ENCODE assay signal across 16 cellular contexts in genomic region chr5:172407861-172408260, GRCh38. TPM values are rescaled to one million over a fixed set of nuclear protein-coding genes. Genes with fewer than 3 reads are reported as not detected.
DNase-seq lines count a peak whose midpoint lies in the region; ATAC-seq and TF ChIP-seq lines count a peak whose summit lies in the region.
"Had no signal": no experiment of that assay in that cellular context is flagged by ENCODE, and none has a peak within 500 bp of the region (broad histone marks: within the 10 kb centered on the region; RNA-seq: fewer than 3 reads in every experiment).

No MANE protein-coding gene starts in this region.

- no peaks in the 10 kb centered on the region for H3K4me1 ChIP-seq in Caco-2
- H3K4me1 ChIP-seq: parathyroid adenoma had no signal

- CTCF ChIA-PET in Caco-2 (lab: Charles Lee): no interaction called here

- no peak overlapping the region for H3K4me3 ChIP-seq in Caco-2 (ENCODE audit: low read depth, low read length)
- H3K4me3 ChIP-seq: cardiac muscle cell had no signal

- H3K27ac Mint-ChIP-seq in nephron (peak overlapping the region; percentile 14 to 93 (median 81)), Caco-2 (ENCODE audit: unreplicated experiment) (no peak overlapping the region)
- H3K27ac Mint-ChIP-seq: activated B cell treated with CpG ODN at 0.5 μM for 24 hours; activated T-cell treated with anti-CD3 and anti-CD28 coated beads, Interleukin-2, amount 50 U/mL, for 24 hours had no signal

- no peaks in the 10 kb centered on the region for H3K27me3 ChIP-seq in Caco-2 (replicated peaks; ENCODE audit: control insufficient read depth, insufficient read depth, low read length)
- H3K27me3 ChIP-seq: cardiac muscle cell had no signal

- H3K27me3 Mint-ChIP-seq in nephron (ENCODE audit: low read depth) (no peaks in the 10 kb centered on the region), Caco-2 (ENCODE audit: insufficient read depth, unreplicated experiment) (no peaks in the 10 kb centered on the region)

- H3K9me3 Mint-ChIP-seq in nephron (no peaks in the 10 kb centered on the region), Caco-2 (ENCODE audit: unreplicated experiment) (no peaks in the 10 kb centered on the region)

- peaks cover 2% of the 10 kb centered on the region; the same call in 1 of the 2 replicates for H3K36me3 ChIP-seq in Caco-2 (ENCODE audit: control insufficient read depth, insufficient read depth, low read length)

- BruUV-seq in Caco-2 (replicated peaks; lab: Mats Ljungman, UMichigan): no TSS peak

- intact Hi-C loops in Caco-2 (cut with micrococcal nuclease; ENCODE audit: unreplicated experiment): no loop called here

- no peak for ATAC-seq in HG02798 (IDR thresholded peaks at IDR 0.05; ENCODE audit: poor library complexity, unreplicated experiment)
- ATAC-seq: left lobe of liver had no signal

- H3K36me3 Mint-ChIP-seq in nephron (ENCODE audit: low read depth) (peaks cover 43% of the 10 kb centered on the region), Caco-2 (ENCODE audit: insufficient read depth, unreplicated experiment) (no peaks in the 10 kb centered on the region)

- H3K9me3 ChIP-seq in Caco-2: no peaks in the 10 kb centered on the region

- POLR2A ChIA-PET in Caco-2 (lab: Charles Lee): no interaction called here

- no peak overlapping the region for H3K4me3 Mint-ChIP-seq in nephron
- no peak overlapping the region for H3K4me3 Mint-ChIP-seq in Caco-2 (ENCODE audit: unreplicated experiment)
- H3K4me3 Mint-ChIP-seq: activated B cell treated with CpG ODN at 0.5 μM for 24 hours; activated T-cell treated with anti-CD3 and anti-CD28 coated beads, Interleukin-2, amount 50 U/mL, for 24 hours had no signal

- H3K4me1 Mint-ChIP-seq in nephron: peaks cover 65% of the 10 kb centered on the region
- H3K4me1 Mint-ChIP-seq in Caco-2 (ENCODE audit: low read depth, unreplicated experiment): no peaks in the 10 kb centered on the region
- H3K4me1 Mint-ChIP-seq: activated B cell treated with CpG ODN at 0.5 μM for 24 hours had no signal

- DNase-seq in A172 (ENCODE audit: low spot score): peak; percentile 53
- DNase-seq in NCI-H226: peak; percentile 87
- peak; percentile 46 for DNase-seq in dermis blood vessel endothelial cell
- DNase-seq in Caco-2: no peak
- DNase-seq in activated gamma-delta T cell treated with Interleukin-2 at 50 U/mL for 16 hours: no peak
- no peak for DNase-seq in activated CD8-positive, alpha-beta memory T cell treated with anti-CD3 and anti-CD28 coated beads, Interleukin-2, amount 50 U/mL, for 4 hours
- DNase-seq: activated B cell treated with CpG ODN at 0.5 μM for 24 hours; activated T-cell treated with anti-CD3 and anti-CD28 coated beads, Interleukin-2, amount 50 U/mL, for 24 hours; DMS53; NCI-H446; stimulated activated CD4-positive, alpha-beta T cell treated with anti-CD3 and anti-CD28 coated beads, Interleukin-4, amount 100 ng/mL, for 4 hours had no signal

- TF ChIP-seq CTCF in nephron (IDR thresholded peaks at IDR 0.05; ENCODE audit: unreplicated experiment in 3 of 3) (no peak), Caco-2 (IDR thresholded peaks at IDR 0.05; ENCODE audit: insufficient read depth in 1 of 2, low read depth in 1 of 2, low read length in 1 of 2, severe bottlenecking in 1 of 2, unreplicated experiment in 1 of 2) (no peak)

RNA-seq across cellular contexts. Expression of gene SH3PXD2B, which starts 46.5 kb away (rescaled TPM):
- 13.1 and 15.0 TPM in 2 replicates for total RNA-seq in A172 (2014; rRNA removed; shearing (Covaris generic))
- total RNA-seq in dermis blood vessel endothelial cell (15.0 and 29.4 TPM in 2 replicates), Caco-2 (2022) (11.5 and 12.9 TPM in 2 replicates)

Comparison
In these comparisons a context has a peak if more than half of its experiments do, and no peak if none do; other contexts are left out.
1. DNase-seq: peak in A172 (single experiment), NCI-H226 (single experiment) and dermis blood vessel endothelial cell (single experiment); none in Caco-2 (0 of 2), activated gamma-delta T cell treated with Interleukin-2 at 50 U/mL for 16 hours (single experiment) and activated CD8-positive, alpha-beta memory T cell treated with anti-CD3 and anti-CD28 coated beads, Interleukin-2, amount 50 U/mL, for 4 hours (single experiment).